In genomic region chr5:65623482-65623881, GRCh38 we compare ENCODE assay signal across 8 cellular contexts. TPM values are rescaled to one million over a fixed set of nuclear protein-coding genes. Genes with fewer than 3 reads are reported as not detected.
DNase-seq lines count a peak whose midpoint lies in the region; ATAC-seq and TF ChIP-seq lines count a peak whose summit lies in the region.

No MANE protein-coding gene starts in this region.

- H3K9me2 ChIP-seq in PC-9 (ENCODE audit: insufficient read depth) = no peaks in the 10 kb centered on the region

- peaks cover 92% of the 10 kb centered on the region for H3K79me2 ChIP-seq in PC-9 (ENCODE audit: low read depth)
- peaks cover 42% of the 10 kb centered on the region for H3K79me2 ChIP-seq in parathyroid adenoma

- peaks cover 2% of the 10 kb centered on the region; the same call in 1 of the 2 replicates for H4K20me1 ChIP-seq in PC-9 (ENCODE audit: insufficient read depth)

- TF ChIP-seq CTCF in PC-9 (conservative IDR thresholded peaks at IDR 0.05) (no peak), parathyroid adenoma (IDR thresholded peaks at IDR 0.05) (no peak)

- H3K9me3 ChIP-seq in PC-9 (ENCODE audit: insufficient read depth, low read depth) (no peaks in the 10 kb centered on the region), parathyroid adenoma (ENCODE audit: control insufficient read depth, low read length) (no peaks in the 10 kb centered on the region)

- CTCF ChIA-PET in PC-9 (lab: Charles Lee) = no interaction called here

- H3K36me3 ChIP-seq in PC-9 (ENCODE audit: low read depth) = no peaks in the 10 kb centered on the region
- H3K36me3 ChIP-seq in parathyroid adenoma (ENCODE audit: control insufficient read depth, insufficient read depth, low read length) = no peaks in the 10 kb centered on the region

- no peak overlapping the region for H3K27ac ChIP-seq in PC-9
- H3K27ac ChIP-seq in epithelial cell of prostate = peak overlapping the region; percentile 74
- peak overlapping the region; percentile 94 for H3K27ac ChIP-seq in parathyroid adenoma

- ATAC-seq in HG03469 (IDR thresholded peaks at IDR 0.05; ENCODE audit: unreplicated experiment) = no peak

- no peak overlapping the region for H3K9ac ChIP-seq in parathyroid adenoma

- no peaks in the 10 kb centered on the region for H3F3A ChIP-seq in PC-9 (ENCODE audit: insufficient read depth, low read depth)

- H3K4me1 ChIP-seq in PC-9 (replicated peaks; ENCODE audit: insufficient read depth) (peaks cover 22% of the 10 kb centered on the region), parathyroid adenoma (peaks cover 12% of the 10 kb centered on the region)

- no TSS peak for BruUV-seq in PC-9 (replicated peaks; lab: Mats Ljungman, UMichigan)

- intact Hi-C loops in PC-9 (cut with micrococcal nuclease; ENCODE audit: unreplicated experiment) = no loop called here

- H3K27me3 ChIP-seq in PC-9 (ENCODE audit: insufficient read depth, low read depth) (no peaks in the 10 kb centered on the region), parathyroid adenoma (ENCODE audit: control insufficient read depth, insufficient read depth, low read length) (no peaks in the 10 kb centered on the region)

- DNase-seq in ELR (ENCODE audit: low read depth) (peak; percentile 10), PC-9 (no peak), epithelial cell of prostate (ENCODE audit: low read depth, low spot score) (no peak), SKM-1 (lab: John Stamatoyannopoulos, UW; ENCODE audit: unreplicated experiment) (no peak), NOMO-1 treated with DMSO at 0.1 percent for 48 hours (lab: John Stamatoyannopoulos, UW; ENCODE audit: unreplicated experiment) (no peak)
- DNase-seq in activated CD8-positive, alpha-beta memory T cell treated with anti-CD3 and anti-CD28 coated beads, Interleukin-2, amount 50 U/mL, for 48 hours = no peak

- peak overlapping the region; percentile 86 for H3K4me2 ChIP-seq in PC-9
- H3K4me2 ChIP-seq in parathyroid adenoma (ENCODE audit: low read length) = peak overlapping the region; percentile 56

- peak overlapping the region; percentile 96 for H3K4me3 ChIP-seq in PC-9
- H3K4me3 ChIP-seq in parathyroid adenoma (ENCODE audit: low read depth, low read length) = peak overlapping the region; percentile 88

- POLR2A ChIA-PET in PC-9 (lab: Charles Lee; ENCODE audit: unreplicated experiment) = interaction anchor here (0.6 kb wide), 1 partner anchor 524 kb away, joined by 4 read pairs; no protein-coding TSS in a partner anchor

- H2AFZ ChIP-seq in PC-9 (peak overlapping the region; percentile 98), parathyroid adenoma (peak overlapping the region; percentile 96)

RNA-seq across cellular contexts. Expression of gene TRIM23, which starts 0.7 kb away (rescaled TPM):
- total RNA-seq in PC-9 (2021) = 6.8 and 9.7 TPM in 2 replicates

RNA-seq across cellular contexts. Expression of gene SHLD3, which starts 1.3 kb away (rescaled TPM):
- 1.9 and 3.3 TPM in 2 replicates for total RNA-seq in PC-9 (2021)

RNA-seq across cellular contexts. Expression of gene TRAPPC13, which starts 1.3 kb away (rescaled TPM):
- 16.2 and 16.5 TPM in 2 replicates for total RNA-seq in PC-9 (2021)
